In genomic region chr4:6275898-6276563, GRCh38 we compare ENCODE assay signal across 16 cellular contexts. TPM values are rescaled to one million over a fixed set of nuclear protein-coding genes. Genes with fewer than 3 reads are reported as not detected.
DNase-seq lines count a peak whose midpoint lies in the region; ATAC-seq and TF ChIP-seq lines count a peak whose summit lies in the region.
"Had no signal": no experiment of that assay in that cellular context is flagged by ENCODE, and none has a peak within 500 bp of the region (broad histone marks: within the 10 kb centered on the region; RNA-seq: fewer than 3 reads in every experiment).

No MANE protein-coding gene starts in this region.

- intact Hi-C loops in left ventricle myocardium superior (cut with micrococcal nuclease), result no loop called here
- intact Hi-C loops in upper lobe of right lung (cut with DNase I), result no loop called here

- ATAC-seq in left ventricle myocardium superior, result peak; percentile 14
- ATAC-seq in upper lobe of right lung, result no peak
- ATAC-seq: naive thymus-derived CD8-positive, alpha-beta T cell; PC-3 had no signal

- H3K4me2 ChIP-seq in trophoblast cell (ENCODE audit: low read length), result no peak overlapping the region

- no peak overlapping the region for H3K27ac ChIP-seq in trophoblast cell (ENCODE audit: low read depth, low read length)
- H3K27ac ChIP-seq in upper lobe of right lung, result peak overlapping the region; percentile 63
- H3K27ac ChIP-seq: C4-2B had no signal

- H2AK5ac ChIP-seq in trophoblast cell (ENCODE audit: low read length), result no peak overlapping the region

- no peak overlapping the region for H4K12ac ChIP-seq in trophoblast cell (ENCODE audit: low read depth, low read length)

- H2AFZ ChIP-seq in trophoblast cell (ENCODE audit: insufficient read depth, low read length, poor library complexity), result no peak overlapping the region

- H2BK120ac ChIP-seq in trophoblast cell (ENCODE audit: insufficient read depth, low read length, poor library complexity), result no peak overlapping the region

- no peaks in the 10 kb centered on the region for H3K9me3 Mint-ChIP-seq in brain
- H3K9me3 Mint-ChIP-seq: activated naive CD4-positive, alpha-beta T cell treated with anti-CD3 and anti-CD28 coated beads, Interleukin-2, amount 10 ng/mL, durations not matched to agents 7 days and 5 days; naive thymus-derived CD8-positive, alpha-beta T cell had no signal

- H3K18ac ChIP-seq in trophoblast cell (ENCODE audit: low read length), result peak overlapping the region; percentile 39

- peaks cover 62% of the 10 kb centered on the region for H3K4me1 Mint-ChIP-seq in brain

- H3K27me3 ChIP-seq in trophoblast cell (ENCODE audit: insufficient read depth, low read length), result no peaks in the 10 kb centered on the region
- no peaks in the 10 kb centered on the region for H3K27me3 ChIP-seq in upper lobe of right lung

- TF ChIP-seq CTCF in brain (conservative IDR thresholded peaks at IDR 0.05) (no peak), upper lobe of right lung (IDR thresholded peaks at IDR 0.05) (no peak)

- H3K27ac Mint-ChIP-seq in brain, result peak overlapping the region in 4 of 5 experiments; percentile 51 to 82 (median 77)
- H3K27ac Mint-ChIP-seq: activated naive CD4-positive, alpha-beta T cell treated with anti-CD3 and anti-CD28 coated beads, Interleukin-2, amount 10 ng/mL, durations not matched to agents 7 days and 5 days; naive thymus-derived CD8-positive, alpha-beta T cell had no signal

- H3K36me3 ChIP-seq in trophoblast cell (ENCODE audit: control insufficient read depth in 1 of 2, insufficient read depth in 2 of 2, low read length in 2 of 2) (peaks cover 26 to 46% of the 10 kb centered on the region in 2 experiments), upper lobe of right lung (peaks cover 10% of the 10 kb centered on the region)

- H3K36me3 Mint-ChIP-seq in brain, result no peaks in the 10 kb centered on the region
- H3K36me3 Mint-ChIP-seq: activated naive CD4-positive, alpha-beta T cell treated with anti-CD3 and anti-CD28 coated beads, Interleukin-2, amount 10 ng/mL, durations not matched to agents 7 days and 5 days had no signal

- no CpG with 5 or more reads among the region's 20 CpGs for WGBS in trophoblast cell (ENCODE audit: extremely low coverage, insufficient coverage, insufficient read length)

- H3K79me1 ChIP-seq in trophoblast cell (ENCODE audit: low read length), result peaks cover 4% of the 10 kb centered on the region

- DNase-seq in left ventricle myocardium superior (no peak), trophoblast cell (no peak), upper lobe of right lung (no peak), NCI-H510A (lab: John Stamatoyannopoulos, UW) (no peak), NCI-H2171 treated with DMSO at 0.1 percent for 48 hours (lab: John Stamatoyannopoulos, UW) (no peak), GM19240 (ENCODE audit: insufficient read length, low spot score) (no peak)
- DNase-seq: activated CD4-positive, CD25-positive, alpha-beta regulatory T cell; activated CD8-positive, alpha-beta memory T cell treated with anti-CD3 and anti-CD28 coated beads, Interleukin-2, amount 50 U/mL, for 48 hours; activated naive CD4-positive, alpha-beta T cell treated with anti-CD3 and anti-CD28 coated beads, Interleukin-2, amount 10 ng/mL, durations not matched to agents 7 days and 5 days; glutamatergic neuron; kidney glomerular epithelial cell; naive thymus-derived CD8-positive, alpha-beta T cell; NCI-H510A treated with DMSO at 0.1 percent for 48 hours; PC-3 had no signal

- H3K79me2 ChIP-seq in trophoblast cell (ENCODE audit: control insufficient read depth, insufficient read depth, low read length, poor library complexity), result no peaks in the 10 kb centered on the region

- no peak overlapping the region for H2BK5ac ChIP-seq in trophoblast cell (ENCODE audit: low read depth, low read length, poor library complexity)

- no peak overlapping the region for H2BK12ac ChIP-seq in trophoblast cell (ENCODE audit: low read length)

- H3K14ac ChIP-seq in trophoblast cell (ENCODE audit: low read length), result no peak overlapping the region

- H4K91ac ChIP-seq in trophoblast cell (ENCODE audit: low read depth, low read length), result no peak overlapping the region

- H3K27me3 Mint-ChIP-seq in brain, result no peaks in the 10 kb centered on the region

- H3K4me1 ChIP-seq in trophoblast cell (ENCODE audit: control insufficient read depth in 1 of 2, insufficient read depth in 2 of 2, low read length in 2 of 2) (peaks cover 19 to 29% of the 10 kb centered on the region in 2 experiments), upper lobe of right lung (peaks cover 72% of the 10 kb centered on the region)

- H3K4ac ChIP-seq in trophoblast cell (ENCODE audit: low read depth, low read length), result peak overlapping the region; percentile 38

- peak overlapping the region in 3 of 5 experiments; percentile 45 to 59 (median 56) for H3K4me3 Mint-ChIP-seq in brain
- H3K4me3 Mint-ChIP-seq: activated naive CD4-positive, alpha-beta T cell treated with anti-CD3 and anti-CD28 coated beads, Interleukin-2, amount 10 ng/mL, durations not matched to agents 7 days and 5 days; naive thymus-derived CD8-positive, alpha-beta T cell had no signal

- H3K23ac ChIP-seq in trophoblast cell (ENCODE audit: low read length), result no peak overlapping the region

- H4K8ac ChIP-seq in trophoblast cell (ENCODE audit: low read depth, low read length), result no peak overlapping the region

- H3K4me3 ChIP-seq in trophoblast cell (ENCODE audit: low read depth, low read length) (no peak overlapping the region), upper lobe of right lung (no peak overlapping the region)

- H3K9ac ChIP-seq in trophoblast cell (ENCODE audit: low read length), result no peak overlapping the region

- H3K9me3 ChIP-seq in trophoblast cell (ENCODE audit: insufficient read depth, low read depth, low read length), result peaks cover 3% of the 10 kb centered on the region
- no peaks in the 10 kb centered on the region for H3K9me3 ChIP-seq in upper lobe of right lung

RNA-seq across cellular contexts. Expression of gene WFS1, which starts 6.4 kb away (rescaled TPM):
- polyA plus RNA-seq in brain (ENCODE audit: insufficient read depth, low read depth, low replicate concordance), result 39.2 TPM
- total RNA-seq in left ventricle myocardium superior (70.5 TPM), upper lobe of right lung (110 TPM)
- 65.0 and 74.6 TPM in 2 replicates for polyA plus RNA-seq in trophoblast cell (2013)
